In the genomic region with DNA sequence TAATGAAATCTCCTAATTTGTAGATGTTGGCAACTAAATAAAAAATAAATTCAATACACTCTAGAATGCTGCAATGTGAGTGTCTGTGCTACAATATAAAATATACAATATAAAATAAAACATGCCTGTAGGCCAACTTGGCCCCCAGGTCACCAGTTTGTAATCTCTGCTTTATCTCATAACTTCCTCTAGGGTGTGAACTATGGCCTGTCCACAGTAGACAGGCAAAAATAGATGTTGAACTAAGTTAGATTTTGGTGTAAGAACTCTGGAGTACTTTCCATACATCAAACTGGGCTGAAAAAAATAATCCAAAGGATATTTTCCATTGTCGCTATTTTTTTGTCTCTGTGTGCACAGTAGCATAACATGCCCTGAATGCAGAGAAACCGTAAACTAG, we compare ENCODE assay signal across 23 cellular contexts.
DNase-seq lines count a peak whose midpoint lies in the region; ATAC-seq, FAIRE-seq and TF ChIP-seq lines count a peak whose summit lies in the region.
"Had no signal": no experiment of that assay in that cellular context is flagged by ENCODE, and none has a peak within 500 bp of the region (broad histone marks: within the 10 kb centered on the region; RNA-seq: fewer than 3 reads in every experiment).

No MANE protein-coding gene starts in this region.

- no peak for FAIRE-seq in HepG2 (lab: Jason Lieb, UNC)
- FAIRE-seq: A549, D721Med, G401.6, GM12891, H1 had no signal

- H3K27me3 ChIP-seq in GM23248 (replicated peaks; ENCODE audit: insufficient read depth) (peaks cover 14% of the 10 kb centered on the region), HepG2 (ENCODE audit: control insufficient read depth in 1 of 2, insufficient read depth in 2 of 2, low read length in 2 of 2) (no peaks in the 10 kb centered on the region)

- H3K79me2 ChIP-seq in GM23248 (ENCODE audit: insufficient read depth) = no peaks in the 10 kb centered on the region
- no peaks in the 10 kb centered on the region for H3K79me2 ChIP-seq in HepG2 (ENCODE audit: insufficient read depth, low read length)

- no peak for TF ChIP-seq POLR2A in HepG2 (IDR thresholded peaks at IDR 0.05; ENCODE audit: insufficient read depth in 1 of 2, low read depth in 2 of 2, low read length in 2 of 2)

- H3K9me2 ChIP-seq in GM23248 (ENCODE audit: insufficient read depth) = no peaks in the 10 kb centered on the region

- H4K20me1 ChIP-seq in GM23248 (ENCODE audit: insufficient read depth) = no peaks in the 10 kb centered on the region
- no peaks in the 10 kb centered on the region for H4K20me1 ChIP-seq in HepG2 (ENCODE audit: insufficient read depth, low read length)

- H3F3A ChIP-seq in GM23248 (ENCODE audit: insufficient read depth) = no peaks in the 10 kb centered on the region

- peak overlapping the region; percentile 1; the same call in 1 of the 2 replicates for H2AFZ ChIP-seq in GM23248
- H2AFZ ChIP-seq in HepG2 (ENCODE audit: low read length) = no peak overlapping the region

- H3K4me1 Mint-ChIP-seq in T-helper 17 cell = peaks cover 13% of the 10 kb centered on the region
- peaks cover 7% of the 10 kb centered on the region for H3K4me1 Mint-ChIP-seq in stimulated activated naive CD8-positive, alpha-beta T cell treated with anti-CD3 and anti-CD28 coated beads, Interleukin-15, amount 100 ng/mL, for 72 hours

- POLR2A ChIA-PET in HepG2 (lab: Yijun Ruan, JAX) = no interaction called here

- intact Hi-C loops in HepG2 (cut with micrococcal nuclease; ENCODE audit: unreplicated experiment) = no loop called here

- H3K9ac ChIP-seq in GM23248 = no peak overlapping the region
- H3K9ac ChIP-seq in HepG2 (ENCODE audit: insufficient read depth, low read depth, low read length) = no peak overlapping the region

- no peaks in the 10 kb centered on the region for H3K4me1 ChIP-seq in GM23248 (ENCODE audit: insufficient read depth)
- no peaks in the 10 kb centered on the region for H3K4me1 ChIP-seq in HepG2 (ENCODE audit: insufficient read depth, low read length)
- H3K4me1 ChIP-seq: A549, HAP-1 had no signal

- WGBS in GM23248 (ENCODE audit: low coverage in 1 of 2, low lambda C conversion rate in 2 of 2, missing lambda C conversion rate in 2 of 2), 2 experiments = 62 to 81% methylated on average over 2 of the region's 2 CpGs
- 2% methylated on average over 2 of the region's 2 CpGs for WGBS in HepG2 (ENCODE audit: low lambda C conversion rate)

- no peak overlapping the region for H3K4me3 ChIP-seq in GM23248
- H3K4me3 ChIP-seq in HepG2 (replicated peaks in 1 of 3; ENCODE audit: insufficient read depth in 1 of 3, low read depth in 2 of 3, low read length in 3 of 3) = no peak overlapping the region
- H3K4me3 ChIP-seq: A549, HAP-1 had no signal

- DNase-seq in GM23248 = no peak
- DNase-seq in T-helper 17 cell = no peak
- DNase-seq in HepG2 (ENCODE audit: low spot score) = no peak
- DNase-seq in stimulated activated naive CD8-positive, alpha-beta T cell treated with anti-CD3 and anti-CD28 coated beads, Interleukin-15, amount 100 ng/mL, for 72 hours = no peak
- DNase-seq in stimulated activated CD4-positive, alpha-beta T cell treated with anti-CD3 and anti-CD28 coated beads, Interleukin-2, amount 100 ng/mL, for 24 hours = no peak
- DNase-seq: AML-193; C1 segment of cervical spinal cord; CD4-positive, alpha-beta T cell; COR-L47; DMS153; DMS79 treated with DMSO at 0.1 percent for 48 hours; EL; HFFc6; IMR-90; KG1 had no signal

- ATAC-seq in T-helper 17 cell (peak; percentile 49), HepG2 (peak; percentile 47), HG03460 (IDR thresholded peaks at IDR 0.05; ENCODE audit: unreplicated experiment) (no peak)
- ATAC-seq in stimulated activated naive CD8-positive, alpha-beta T cell treated with anti-CD3 and anti-CD28 coated beads, Interleukin-15, amount 100 ng/mL, for 72 hours = no peak
- ATAC-seq: A549 had no signal

- H3K27ac ChIP-seq in GM23248 (no peak overlapping the region), HepG2 (ENCODE audit: extremely low read length, insufficient read depth, low read length) (no peak overlapping the region)
- H3K27ac ChIP-seq: A549, HL-60 had no signal

- H3K9me3 Mint-ChIP-seq in stimulated activated naive CD8-positive, alpha-beta T cell treated with anti-CD3 and anti-CD28 coated beads, Interleukin-15, amount 100 ng/mL, for 72 hours = peaks cover 5 to 10% of the 10 kb centered on the region in 2 donors
- H3K9me3 Mint-ChIP-seq: HFFc6 had no signal

- TF ChIP-seq EP300 in HepG2 (IDR thresholded peaks at IDR 0.05; ENCODE audit: low read depth in 2 of 2, low read length in 2 of 2) = no peak
- TF ChIP-seq EP300 in HepG2 (CRISPR knock-in tag; IDR thresholded peaks at IDR 0.05; ENCODE audit: borderline replicate concordance) = no peak

- H3K27me3 Mint-ChIP-seq in T-helper 17 cell = peaks cover 11% of the 10 kb centered on the region
- no peaks in the 10 kb centered on the region for H3K27me3 Mint-ChIP-seq in stimulated activated naive CD8-positive, alpha-beta T cell treated with anti-CD3 and anti-CD28 coated beads, Interleukin-15, amount 100 ng/mL, for 72 hours

- H3K4me3 Mint-ChIP-seq in T-helper 17 cell = no peak overlapping the region
- no peak overlapping the region for H3K4me3 Mint-ChIP-seq in stimulated activated naive CD8-positive, alpha-beta T cell treated with anti-CD3 and anti-CD28 coated beads, Interleukin-15, amount 100 ng/mL, for 72 hours
- H3K4me3 Mint-ChIP-seq: CD4-positive, alpha-beta T cell; HFFc6 had no signal

- CTCF ChIA-PET in HepG2 (lab: Yijun Ruan, JAX; ENCODE audit: low intra/inter-chr PET ratio, low total read pairs) = no interaction called here

- BruUV-seq in HepG2 (replicated peaks; lab: Mats Ljungman, UMichigan) = no TSS peak

- no peak for TF ChIP-seq CTCF in HepG2 (CRISPR knock-in tag; IDR thresholded peaks at IDR 0.05)

- H3K9me3 ChIP-seq in GM23248 (ENCODE audit: low read depth) (no peaks in the 10 kb centered on the region), T-helper 17 cell (ENCODE audit: control insufficient read depth, low read length, poor library complexity, severe bottlenecking) (no peaks in the 10 kb centered on the region), HepG2 (ENCODE audit: low read length) (no peaks in the 10 kb centered on the region)
- H3K9me3 ChIP-seq: HAP-1 had no signal

- no peak for TF ChIP-seq RAD21 in HepG2 (CRISPR knock-in tag; IDR thresholded peaks at IDR 0.05)

- in situ Hi-C loops in GM23248 (cut with MboI) = no loop called here
- in situ Hi-C loops in HepG2 (cut with HindIII; ENCODE audit: extremely low pct_ligation_motif_present, low pct_unique_long_range_greater_than_20kb) = no loop called here

- H3K36me3 ChIP-seq in GM23248 (ENCODE audit: low read depth) (no peaks in the 10 kb centered on the region), HepG2 (replicated peaks in 1 of 2; ENCODE audit: control insufficient read depth in 1 of 2, insufficient read depth in 2 of 2, low read length in 2 of 2) (no peaks in the 10 kb centered on the region)
- H3K36me3 ChIP-seq: HAP-1 had no signal

- H3K27ac Mint-ChIP-seq in T-helper 17 cell = peak overlapping the region; percentile 59
- H3K27ac Mint-ChIP-seq in stimulated activated naive CD8-positive, alpha-beta T cell treated with anti-CD3 and anti-CD28 coated beads, Interleukin-15, amount 100 ng/mL, for 72 hours = no peak overlapping the region
- H3K27ac Mint-ChIP-seq: CD4-positive, alpha-beta T cell; HFFc6 had no signal

- no peaks in the 10 kb centered on the region for H3K36me3 Mint-ChIP-seq in T-helper 17 cell (ENCODE audit: low read depth)

- H3K4me2 ChIP-seq in GM23248 (ENCODE audit: unreplicated experiment) (no peak overlapping the region), HepG2 (ENCODE audit: low read depth, low read length) (no peak overlapping the region)
- H3K4me2 ChIP-seq: A549 had no signal

TF ChIP-seq in HepG2, 621 proteins besides CTCF, POLR2A, EP300 and RAD21:
- no peak for TF ChIP-seq KLF11 (CRISPR knock-in tag; IDR thresholded peaks at IDR 0.05)
- no peak for TF ChIP-seq ZNF883 (CRISPR knock-in tag; IDR thresholded peaks at IDR 0.05; ENCODE audit: not compliant biosample characterization)
- no peak for TF ChIP-seq ZFYVE20 (CRISPR knock-in tag; IDR thresholded peaks at IDR 0.05; ENCODE audit: borderline replicate concordance, low read depth)
- TF ChIP-seq, protein P1, sequence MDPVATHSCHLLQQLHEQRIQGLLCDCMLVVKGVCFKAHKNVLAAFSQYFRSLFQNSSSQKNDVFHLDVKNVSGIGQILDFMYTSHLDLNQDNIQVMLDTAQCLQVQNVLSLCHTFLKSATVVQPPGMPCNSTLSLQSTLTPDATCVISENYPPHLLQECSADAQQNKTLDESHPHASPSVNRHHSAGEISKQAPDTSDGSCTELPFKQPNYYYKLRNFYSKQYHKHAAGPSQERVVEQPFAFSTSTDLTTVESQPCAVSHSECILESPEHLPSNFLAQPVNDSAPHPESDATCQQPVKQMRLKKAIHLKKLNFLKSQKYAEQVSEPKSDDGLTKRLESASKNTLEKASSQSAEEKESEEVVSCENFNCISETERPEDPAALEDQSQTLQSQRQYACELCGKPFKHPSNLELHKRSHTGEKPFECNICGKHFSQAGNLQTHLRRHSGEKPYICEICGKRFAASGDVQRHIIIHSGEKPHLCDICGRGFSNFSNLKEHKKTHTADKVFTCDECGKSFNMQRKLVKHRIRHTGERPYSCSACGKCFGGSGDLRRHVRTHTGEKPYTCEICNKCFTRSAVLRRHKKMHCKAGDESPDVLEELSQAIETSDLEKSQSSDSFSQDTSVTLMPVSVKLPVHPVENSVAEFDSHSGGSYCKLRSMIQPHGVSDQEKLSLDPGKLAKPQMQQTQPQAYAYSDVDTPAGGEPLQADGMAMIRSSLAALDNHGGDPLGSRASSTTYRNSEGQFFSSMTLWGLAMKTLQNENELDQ (CRISPR knock-in tag; IDR thresholded peaks at IDR 0.05; ENCODE audit: borderline replicate concordance) = no peak
- no peak for TF ChIP-seq ZNF160 (CRISPR knock-in tag; IDR thresholded peaks at IDR 0.05)
- TF ChIP-seq PLRG1 (conservative IDR thresholded peaks at IDR 0.05) = no peak
- no peak for TF ChIP-seq MAFF (IDR thresholded peaks at IDR 0.05; ENCODE audit: low read depth, low read length)
- TF ChIP-seq, protein P2, sequence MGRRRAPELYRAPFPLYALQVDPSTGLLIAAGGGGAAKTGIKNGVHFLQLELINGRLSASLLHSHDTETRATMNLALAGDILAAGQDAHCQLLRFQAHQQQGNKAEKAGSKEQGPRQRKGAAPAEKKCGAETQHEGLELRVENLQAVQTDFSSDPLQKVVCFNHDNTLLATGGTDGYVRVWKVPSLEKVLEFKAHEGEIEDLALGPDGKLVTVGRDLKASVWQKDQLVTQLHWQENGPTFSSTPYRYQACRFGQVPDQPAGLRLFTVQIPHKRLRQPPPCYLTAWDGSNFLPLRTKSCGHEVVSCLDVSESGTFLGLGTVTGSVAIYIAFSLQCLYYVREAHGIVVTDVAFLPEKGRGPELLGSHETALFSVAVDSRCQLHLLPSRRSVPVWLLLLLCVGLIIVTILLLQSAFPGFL (CRISPR knock-in tag; IDR thresholded peaks at IDR 0.05) = no peak
- no peak for TF ChIP-seq RAD51 (IDR thresholded peaks at IDR 0.05; ENCODE audit: borderline replicate concordance)
TF ChIP-seq in HepG2: peak in this region for 0.

Comparison
In these comparisons a context has a peak if more than half of its experiments do, and no peak if none do; other contexts are left out.
1. ATAC-seq: peak in T-helper 17 cell (single experiment) and HepG2 (single experiment); none in HG03460 (single experiment) and stimulated activated naive CD8-positive, alpha-beta T cell treated with anti-CD3 and anti-CD28 coated beads, Interleukin-15, amount 100 ng/mL, for 72 hours (single experiment).